8 cellular contexts compared by ENCODE assay signal in genomic region chr4:137531951-137532868, GRCh38. TPM values are rescaled to one million over a fixed set of nuclear protein-coding genes. Genes with fewer than 3 reads are reported as not detected.
A peak's percentile ranks its signal among the peaks of the same experiment; 100 is the strongest.
DNase-seq lines count a peak whose midpoint lies in the region; ATAC-seq and TF ChIP-seq lines count a peak whose summit lies in the region.

Gene PCDH18 (minus strand): TSS chr4:137532494. CDS start chr4:137532088, 406 bp downstream.

- CTCF ChIA-PET in Panc1 (lab: Charles Lee) = interaction anchor here (0.5 to 1.3 kb wide), 2 partner anchors 408 to 761 kb away, joined by 4 read pairs; no protein-coding TSS in a partner anchor

- peak within 1 kb of the TSS; percentile 72 to 76 for H3K4me3 ChIP-seq in Panc1 (ENCODE audit: low read depth in 2 of 2, low read length in 2 of 2)
- H3K4me3 ChIP-seq in endocrine pancreas (ENCODE audit: control insufficient read depth, insufficient read depth, low read length) = peak within 1 kb of the TSS; percentile 85
- H3K4me3 ChIP-seq in lung = peak within 1 kb of the TSS; percentile 62
- H3K4me3 ChIP-seq in thymus (ENCODE audit: low read length) = peak within 1 kb of the TSS; percentile 6

- WGBS in lung, 2 donors = 1% methylated on average over 28 of the region's 28 CpGs
- WGBS in thymus = 3% methylated on average over 28 of the region's 28 CpGs

- H3K9me3 ChIP-seq in Panc1 (ENCODE audit: control insufficient read depth, insufficient read depth, low read depth, low read length) = no peaks in the 10 kb centered on the region
- H3K9me3 ChIP-seq in endocrine pancreas (ENCODE audit: control insufficient read depth, low read length) = no peaks in the 10 kb centered on the region
- peaks cover 0 to 5% of the 10 kb centered on the region in 2 donors for H3K9me3 ChIP-seq in lung (ENCODE audit: control insufficient read depth in 2 of 2, insufficient read depth in 1 of 2, low read length in 1 of 2)
- no peaks in the 10 kb centered on the region for H3K9me3 ChIP-seq in thymus (ENCODE audit: control insufficient read depth)

- ATAC-seq in HG02938 (IDR thresholded peaks at IDR 0.05; ENCODE audit: unreplicated experiment) = peak; percentile 74
- ATAC-seq in Panc1 = peak; percentile 89
- ATAC-seq in lung (ENCODE audit: insufficient read depth, low FRiP score) = peak; percentile 69

- peak; percentile 2 for DNase-seq in activated naive CD4-positive, alpha-beta T cell treated with Interleukin-2 at 50 U/mL for 16 hours
- no peak for DNase-seq in activated naive CD4-positive, alpha-beta T cell treated with anti-CD3 and anti-CD28 coated beads, Interleukin-2, amount 50 U/mL, for 16 hours
- DNase-seq in Panc1 (ENCODE audit: low read depth, low spot score) = no peak
- peak; percentile 82 for DNase-seq in lung (ENCODE audit: low spot score)
- no peak for DNase-seq in NK-92 treated with Interleukin-12 subunit alpha and Interleukin-12 subunit beta, amount 100 ng/mL, for 24 hours (lab: John Stamatoyannopoulos, UW)

- H3K36me3 ChIP-seq in Panc1 (ENCODE audit: control insufficient read depth, insufficient read depth, low read length) = no peaks in the 10 kb centered on the region
- H3K36me3 ChIP-seq in endocrine pancreas (ENCODE audit: control insufficient read depth, insufficient read depth, low read length) = no peaks in the 10 kb centered on the region
- no peaks in the 10 kb centered on the region for H3K36me3 ChIP-seq in lung (ENCODE audit: control insufficient read depth in 2 of 2, insufficient read depth in 2 of 2, low read length in 2 of 2)
- H3K36me3 ChIP-seq in thymus (ENCODE audit: control insufficient read depth, insufficient read depth) = no peaks in the 10 kb centered on the region

- TSS peak; percentile 83 for BruUV-seq in Panc1 (replicated peaks; lab: Mats Ljungman, UMichigan)

- in situ Hi-C loops in Panc1 (cut with HindIII; ENCODE audit: low pct_unique_long_range_greater_than_20kb, low sequenced_read_pairs) = no loop called here

- no peaks in the 10 kb centered on the region for H3K27me3 ChIP-seq in Panc1 (ENCODE audit: control insufficient read depth, insufficient read depth, low read length)
- H3K27me3 ChIP-seq in endocrine pancreas (ENCODE audit: control insufficient read depth, insufficient read depth, low read length) = no peaks in the 10 kb centered on the region
- H3K27me3 ChIP-seq in lung (ENCODE audit: control insufficient read depth, insufficient read depth) = no peaks in the 10 kb centered on the region
- no peaks in the 10 kb centered on the region for H3K27me3 ChIP-seq in thymus (ENCODE audit: control insufficient read depth, insufficient read depth)

- TF ChIP-seq CTCF in Panc1 (IDR thresholded peaks at IDR 0.05) (no peak), lung (IDR thresholded peaks at IDR 0.05; ENCODE audit: control extremely low read depth, extremely low read depth) (no peak)

- POLR2A ChIA-PET in Panc1 (lab: Charles Lee) = no interaction called here

- H3K4me1 ChIP-seq in Panc1 (ENCODE audit: control insufficient read depth, insufficient read depth, low read length) (peaks cover 3% of the 10 kb centered on the region), endocrine pancreas (ENCODE audit: control insufficient read depth, insufficient read depth, low read length) (no peaks in the 10 kb centered on the region), lung (ENCODE audit: control insufficient read depth in 2 of 2, insufficient read depth in 2 of 2, low read length in 2 of 2) (no peaks in the 10 kb centered on the region), thymus (ENCODE audit: control insufficient read depth, insufficient read depth, low read length) (no peaks in the 10 kb centered on the region)

- peak within 1 kb of the TSS; percentile 25 for H3K9ac ChIP-seq in endocrine pancreas (ENCODE audit: control insufficient read depth, insufficient read depth, low read length)

- H3K27ac ChIP-seq in Panc1 (ENCODE audit: low read length) (peak within 1 kb of the TSS; percentile 87), lung (ENCODE audit: low read depth in 1 of 2, low read length in 1 of 2) (peak within 1 kb of the TSS; percentile 17 to 87), thymus (ENCODE audit: low read depth) (peak within 1 kb of the TSS; percentile 43)

- intact Hi-C loops in Panc1 (cut with micrococcal nuclease; ENCODE audit: unreplicated experiment) = loop anchor here (10.0 kb wide), 1 partner anchor 407 kb away; no protein-coding TSS in a partner anchor

RNA-seq across cellular contexts. Expression of gene PCDH18, which starts in this region (rescaled TPM):
- total RNA-seq in Panc1 (2021; ENCODE audit: unreplicated experiment) (10.8 TPM), lung (100 to 1,000 TPM in 1 of 2 donors, 1 to 10 TPM in 1; 6.2 to 106 TPM)
- 10.2 TPM for polyA plus RNA-seq in Panc1 (2012; ENCODE audit: insufficient read length)
- polyA plus RNA-seq in lung (1 to 10 TPM; 1.7 to 3.4 TPM), thymus (1.7 TPM)

Comparison
In these comparisons a context has a peak if more than half of its experiments do, and no peak if none do; other contexts are left out.
1. DNase-seq: peak in activated naive CD4-positive, alpha-beta T cell treated with Interleukin-2 at 50 U/mL for 16 hours (single experiment) and lung (single experiment); none in activated naive CD4-positive, alpha-beta T cell treated with anti-CD3 and anti-CD28 coated beads, Interleukin-2, amount 50 U/mL, for 16 hours (single experiment), Panc1 (single experiment) and NK-92 treated with Interleukin-12 subunit alpha and Interleukin-12 subunit beta, amount 100 ng/mL, for 24 hours (single experiment).
2. H3K4me3 ChIP-seq: peak in every context shown above with its lines; median percentile 85 in endocrine pancreas; 74 in Panc1; 62 in lung; 6 in thymus.
3. Peak in every context shown above with its lines, with median percentiles within 50 percentile points of each other: ATAC-seq and H3K27ac ChIP-seq.